ENCODE assay signal across 22 cellular contexts in the genomic region with DNA sequence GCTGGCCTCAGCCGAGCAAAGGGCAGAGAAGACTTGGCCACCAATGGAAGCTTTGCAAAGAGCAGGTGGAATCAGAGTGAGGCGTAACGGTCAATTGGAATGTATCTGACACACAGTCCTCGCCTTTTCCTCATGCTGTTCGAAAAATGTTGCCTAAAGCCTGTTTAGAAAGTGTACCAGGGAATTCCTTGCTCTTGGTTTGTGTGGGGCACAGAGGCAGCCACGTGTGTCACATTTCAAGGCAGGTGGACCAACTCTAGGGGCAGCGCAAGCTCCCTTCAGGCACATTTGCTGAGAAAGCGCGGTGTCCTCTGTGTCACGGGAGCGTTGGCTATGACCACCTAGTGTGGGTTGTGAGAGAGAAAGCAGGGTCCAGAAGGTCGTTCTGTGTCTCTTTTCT.
"Had no signal": no experiment of that assay in that cellular context is flagged by ENCODE, and none has a peak within 500 bp of the region (broad histone marks: within the 10 kb centered on the region; RNA-seq: fewer than 3 reads in every experiment).

No MANE protein-coding gene starts in this region.

- H3K4me3 ChIP-seq: ascending aorta, esophagus muscularis mucosa, gastrocnemius medialis, smooth muscle cell, thoracic aorta, vagina had no signal

- H3K27me3 ChIP-seq: ascending aorta, brain microvascular endothelial cell, esophagus muscularis mucosa, gastrocnemius medialis, vagina had no signal

- H3K4me1 ChIP-seq: ascending aorta had no signal

- H3K4me2 ChIP-seq: smooth muscle cell had no signal

- DNase-seq: activated CD4-positive, alpha-beta T cell treated with anti-CD3 and anti-CD28 coated beads for 1 hour; activated CD4-positive, alpha-beta T cell treated with anti-CD3 and anti-CD28 coated beads, Interleukin-2, amount 50 U/mL, for 1 hour; activated CD8-positive, alpha-beta T cell treated with anti-CD3 and anti-CD28 coated beads, Interleukin-2, amount 10 ng/mL, durations not matched to agents 7 days and 5 days; brain microvascular endothelial cell; central memory CD4-positive, alpha-beta T cell; effector memory CD8-positive, alpha-beta T cell; gastrocnemius medialis; hippocampal formation; occipital lobe; stimulated activated CD4-positive, alpha-beta T cell treated with anti-CD3 and anti-CD28 coated beads, Interleukin-15, amount 100 ng/mL, for 24 hours; T-helper 9 cell had no signal

- ATAC-seq: activated CD8-positive, alpha-beta T cell treated with anti-CD3 and anti-CD28 coated beads, Interleukin-2, amount 10 ng/mL, durations not matched to agents 7 days and 5 days; activated naive CD4-positive, alpha-beta T cell treated with anti-CD3 and anti-CD28 coated beads, Interleukin-2, amount 50 U/mL, for 72 hours; activated T-helper 17 cell treated with anti-CD3 and anti-CD28 coated beads, Interleukin-2, amount 50 U/mL, for 72 hours; effector memory CD8-positive, alpha-beta T cell; left lobe of liver; natural killer cell treated with Interleukin-12 subunit alpha and Interleukin-12 subunit beta and Interleukin-15 and Interleukin-18, amount 100 ng/mL, for 72 hours; sciatic nerve; stimulated activated memory B cell treated with anti-CD40 and anti-IgM and Interleukin-4, amounts not matched to agents 10 μg/mL and 1 μg/mL and 100 μg/mL, for 72 hours had no signal

- H3K9me3 ChIP-seq: ascending aorta, gastrocnemius medialis, thoracic aorta, vagina had no signal

- H3K27ac ChIP-seq: ascending aorta, brain microvascular endothelial cell, esophagus muscularis mucosa, gastrocnemius medialis, thoracic aorta, vagina had no signal

- H3K36me3 ChIP-seq: ascending aorta, brain microvascular endothelial cell, esophagus muscularis mucosa, gastrocnemius medialis, thoracic aorta, vagina had no signal
